ENCODE assay signal across 1 cellular context in genomic region chr16:57808589-57808988, GRCh38.
TF ChIP-seq lines count a peak whose summit lies in the region.

No MANE protein-coding gene starts in this region.

TF ChIP-seq in IMR-90, 13 proteins besides CTCF, POLR2A, EP300 and RAD21 (continued from another document):
- TF ChIP-seq MAZ (IDR thresholded peaks at IDR 0.05; ENCODE audit: borderline replicate concordance, low read depth, low read length) (no peak), MAFK (IDR thresholded peaks at IDR 0.05; ENCODE audit: low read depth, low read length) (no peak), NFE2L2 (IDR thresholded peaks at IDR 0.05; ENCODE audit: low read depth, low read length) (no peak), ELK1 (IDR thresholded peaks at IDR 0.05; ENCODE audit: borderline replicate concordance, low read depth, low read length) (no peak)
